In genomic region chr7:34868602-34869001, GRCh38 we compare ENCODE assay signal across 5 cellular contexts.
DNase-seq lines count a peak whose midpoint lies in the region; ATAC-seq and TF ChIP-seq lines count a peak whose summit lies in the region.
"Not testable (repeated sequence)": the region's sequence is repeated elsewhere in the genome, so short reads cannot be mapped to it uniquely, and the experiment has no call there.

No MANE protein-coding gene starts in this region.

- 85% methylated on average over 5 of the region's 5 CpGs for WGBS in esophagus muscularis mucosa

- not testable (repeated sequence) for H3K27me3 Mint-ChIP-seq in brain; stimulated activated naive CD8-positive, alpha-beta T cell treated with anti-CD3 and anti-CD28 coated beads, Interleukin-15, amount 100 ng/mL, for 72 hours

- H3K27ac Mint-ChIP-seq in brain, result peak overlapping the region in 4 of 5 experiments; percentile 4 to 71 (median 57)
- H3K27ac Mint-ChIP-seq in stimulated activated naive CD8-positive, alpha-beta T cell treated with anti-CD3 and anti-CD28 coated beads, Interleukin-15, amount 100 ng/mL, for 72 hours, result not testable (repeated sequence)

- peaks cover 15% of the 10 kb centered on the region for H3K4me1 Mint-ChIP-seq in brain
- H3K4me1 Mint-ChIP-seq in stimulated activated naive CD8-positive, alpha-beta T cell treated with anti-CD3 and anti-CD28 coated beads, Interleukin-15, amount 100 ng/mL, for 72 hours, result not testable (repeated sequence)

- H3K27me3 ChIP-seq in esophagus muscularis mucosa, result not testable (repeated sequence)

- not testable (repeated sequence) for TF ChIP-seq EP300 in esophagus muscularis mucosa (IDR thresholded peaks at IDR 0.05)

- H3K4me1 ChIP-seq in esophagus muscularis mucosa, result not testable (repeated sequence)

- H3K36me3 Mint-ChIP-seq in brain, result not testable (repeated sequence)

- ATAC-seq in stimulated activated naive CD8-positive, alpha-beta T cell treated with anti-CD3 and anti-CD28 coated beads, Interleukin-15, amount 100 ng/mL, for 72 hours, result peak; percentile 23

- intact Hi-C loops in esophagus muscularis mucosa (cut with DNase I), result not testable (repeated sequence)

- peaks cover 0 to 14% (median 5%) of the 10 kb centered on the region in 4 donors for H3K9me3 ChIP-seq in esophagus muscularis mucosa

- not testable (repeated sequence) for H3K4me3 Mint-ChIP-seq in brain; stimulated activated naive CD8-positive, alpha-beta T cell treated with anti-CD3 and anti-CD28 coated beads, Interleukin-15, amount 100 ng/mL, for 72 hours

- not testable (repeated sequence) for TF ChIP-seq POLR2A in esophagus muscularis mucosa (IDR thresholded peaks at IDR 0.05; ENCODE audit: low read depth)

- H3K36me3 ChIP-seq in esophagus muscularis mucosa, result not testable (repeated sequence)

- peak; percentile 88 for DNase-seq in esophagus muscularis mucosa (ENCODE audit: extremely low spot score)
- DNase-seq in stimulated activated naive CD8-positive, alpha-beta T cell treated with anti-CD3 and anti-CD28 coated beads, Interleukin-15, amount 100 ng/mL, for 72 hours, result not testable (repeated sequence)

- peaks cover 9 to 33% (median 17%) of the 10 kb centered on the region in 5 experiments for H3K9me3 Mint-ChIP-seq in brain
- H3K9me3 Mint-ChIP-seq in stimulated activated naive CD8-positive, alpha-beta T cell treated with anti-CD3 and anti-CD28 coated beads, Interleukin-15, amount 100 ng/mL, for 72 hours, result peaks cover 23 to 26% of the 10 kb centered on the region in 2 donors

- not testable (repeated sequence) for TF ChIP-seq CTCF in brain (conservative IDR thresholded peaks at IDR 0.05); esophagus muscularis mucosa (IDR thresholded peaks at IDR 0.05)

- not testable (repeated sequence) for H3K4me3 ChIP-seq in esophagus muscularis mucosa

- H3K27ac ChIP-seq in cingulate gyrus (ENCODE audit: low read depth, low read length), result peak overlapping the region; percentile 34
- not testable (repeated sequence) for H3K27ac ChIP-seq in esophagus muscularis mucosa (replicated peaks in 1 of 4)
- peak overlapping the region; percentile 37 for H3K27ac ChIP-seq in temporal lobe (ENCODE audit: low read depth, low read length)
